Comparison of ENCODE assay signal across 1 cellular context in genomic region chr2:46972438-46972837, GRCh38.
TF ChIP-seq lines count a peak whose summit lies in the region.

No MANE protein-coding gene starts in this region.

TF ChIP-seq in H1, 55 proteins besides CTCF, POLR2A, EP300 and RAD21:
- TF ChIP-seq JUND (IDR thresholded peaks at IDR 0.05; ENCODE audit: low read length) = no peak
- no peak for TF ChIP-seq CEBPB (IDR thresholded peaks at IDR 0.05; ENCODE audit: low read depth, low read length)
- no peak for TF ChIP-seq TEAD4 (IDR thresholded peaks at IDR 0.05; ENCODE audit: low read depth, low read length)
- no peak for TF ChIP-seq TCF12 (IDR thresholded peaks at IDR 0.05; ENCODE audit: low read depth, low read length)
- TF ChIP-seq CREB1 (IDR thresholded peaks at IDR 0.05) = no peak
